ENCODE assay signal across 1 cellular context in genomic region chr9:114500583-114501292, GRCh38.
TF ChIP-seq lines count a peak whose summit lies in the region.

No MANE protein-coding gene starts in this region.

TF ChIP-seq in H1, 55 proteins besides CTCF, POLR2A, EP300 and RAD21:
- no peak for TF ChIP-seq SIN3A (conservative IDR thresholded peaks at IDR 0.05 in 1 of 2, IDR thresholded peaks at IDR 0.05 in 1 of 2; ENCODE audit: low read depth in 1 of 2, low read length in 2 of 2)
- peak; percentile 52; the same call in 1 of the 2 replicates for TF ChIP-seq KDM1A (IDR thresholded peaks at IDR 0.05; ENCODE audit: borderline replicate concordance, low read length)
